Comparison of ENCODE assay signal across 1 cellular context in the genomic region with DNA sequence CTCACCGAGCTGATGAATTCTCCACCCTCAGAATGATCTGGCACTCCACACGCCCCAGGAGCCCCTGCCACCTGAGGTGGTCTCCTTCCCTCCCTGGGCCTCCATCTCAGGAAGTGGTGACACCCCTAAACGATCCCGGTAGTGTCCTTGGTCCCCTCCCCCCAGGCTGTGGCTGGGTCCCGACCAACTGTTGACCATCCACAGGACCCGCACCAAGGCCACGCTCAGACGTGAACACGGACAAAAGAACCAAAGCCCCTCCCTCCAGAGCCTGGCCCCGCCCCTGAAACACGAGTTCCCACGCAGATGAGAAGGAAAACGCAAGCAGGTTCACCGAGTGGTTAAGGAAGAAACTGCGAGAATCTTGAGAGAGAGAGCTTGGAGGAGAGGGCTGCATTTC.
TF ChIP-seq lines count a peak whose summit lies in the region.

No MANE protein-coding gene starts in this region.

TF ChIP-seq in WTC11, 78 proteins besides CTCF, POLR2A, EP300 and RAD21 (continued from another document):
- TF ChIP-seq, protein P1, sequence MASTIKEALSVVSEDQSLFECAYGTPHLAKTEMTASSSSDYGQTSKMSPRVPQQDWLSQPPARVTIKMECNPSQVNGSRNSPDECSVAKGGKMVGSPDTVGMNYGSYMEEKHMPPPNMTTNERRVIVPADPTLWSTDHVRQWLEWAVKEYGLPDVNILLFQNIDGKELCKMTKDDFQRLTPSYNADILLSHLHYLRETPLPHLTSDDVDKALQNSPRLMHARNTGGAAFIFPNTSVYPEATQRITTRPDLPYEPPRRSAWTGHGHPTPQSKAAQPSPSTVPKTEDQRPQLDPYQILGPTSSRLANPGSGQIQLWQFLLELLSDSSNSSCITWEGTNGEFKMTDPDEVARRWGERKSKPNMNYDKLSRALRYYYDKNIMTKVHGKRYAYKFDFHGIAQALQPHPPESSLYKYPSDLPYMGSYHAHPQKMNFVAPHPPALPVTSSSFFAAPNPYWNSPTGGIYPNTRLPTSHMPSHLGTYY (CRISPR knock-in tag; IDR thresholded peaks at IDR 0.05) = no peak
- TF ChIP-seq, protein P2, sequence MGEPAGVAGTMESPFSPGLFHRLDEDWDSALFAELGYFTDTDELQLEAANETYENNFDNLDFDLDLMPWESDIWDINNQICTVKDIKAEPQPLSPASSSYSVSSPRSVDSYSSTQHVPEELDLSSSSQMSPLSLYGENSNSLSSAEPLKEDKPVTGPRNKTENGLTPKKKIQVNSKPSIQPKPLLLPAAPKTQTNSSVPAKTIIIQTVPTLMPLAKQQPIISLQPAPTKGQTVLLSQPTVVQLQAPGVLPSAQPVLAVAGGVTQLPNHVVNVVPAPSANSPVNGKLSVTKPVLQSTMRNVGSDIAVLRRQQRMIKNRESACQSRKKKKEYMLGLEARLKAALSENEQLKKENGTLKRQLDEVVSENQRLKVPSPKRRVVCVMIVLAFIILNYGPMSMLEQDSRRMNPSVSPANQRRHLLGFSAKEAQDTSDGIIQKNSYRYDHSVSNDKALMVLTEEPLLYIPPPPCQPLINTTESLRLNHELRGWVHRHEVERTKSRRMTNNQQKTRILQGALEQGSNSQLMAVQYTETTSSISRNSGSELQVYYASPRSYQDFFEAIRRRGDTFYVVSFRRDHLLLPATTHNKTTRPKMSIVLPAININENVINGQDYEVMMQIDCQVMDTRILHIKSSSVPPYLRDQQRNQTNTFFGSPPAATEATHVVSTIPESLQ (CRISPR knock-in tag; IDR thresholded peaks at IDR 0.05) = no peak
- TF ChIP-seq IRF2 (CRISPR knock-in tag; IDR thresholded peaks at IDR 0.05; ENCODE audit: borderline replicate concordance, low read depth) (no peak), RELA (CRISPR knock-in tag; IDR thresholded peaks at IDR 0.05; ENCODE audit: borderline replicate concordance) (no peak)
- TF ChIP-seq, protein P3, sequence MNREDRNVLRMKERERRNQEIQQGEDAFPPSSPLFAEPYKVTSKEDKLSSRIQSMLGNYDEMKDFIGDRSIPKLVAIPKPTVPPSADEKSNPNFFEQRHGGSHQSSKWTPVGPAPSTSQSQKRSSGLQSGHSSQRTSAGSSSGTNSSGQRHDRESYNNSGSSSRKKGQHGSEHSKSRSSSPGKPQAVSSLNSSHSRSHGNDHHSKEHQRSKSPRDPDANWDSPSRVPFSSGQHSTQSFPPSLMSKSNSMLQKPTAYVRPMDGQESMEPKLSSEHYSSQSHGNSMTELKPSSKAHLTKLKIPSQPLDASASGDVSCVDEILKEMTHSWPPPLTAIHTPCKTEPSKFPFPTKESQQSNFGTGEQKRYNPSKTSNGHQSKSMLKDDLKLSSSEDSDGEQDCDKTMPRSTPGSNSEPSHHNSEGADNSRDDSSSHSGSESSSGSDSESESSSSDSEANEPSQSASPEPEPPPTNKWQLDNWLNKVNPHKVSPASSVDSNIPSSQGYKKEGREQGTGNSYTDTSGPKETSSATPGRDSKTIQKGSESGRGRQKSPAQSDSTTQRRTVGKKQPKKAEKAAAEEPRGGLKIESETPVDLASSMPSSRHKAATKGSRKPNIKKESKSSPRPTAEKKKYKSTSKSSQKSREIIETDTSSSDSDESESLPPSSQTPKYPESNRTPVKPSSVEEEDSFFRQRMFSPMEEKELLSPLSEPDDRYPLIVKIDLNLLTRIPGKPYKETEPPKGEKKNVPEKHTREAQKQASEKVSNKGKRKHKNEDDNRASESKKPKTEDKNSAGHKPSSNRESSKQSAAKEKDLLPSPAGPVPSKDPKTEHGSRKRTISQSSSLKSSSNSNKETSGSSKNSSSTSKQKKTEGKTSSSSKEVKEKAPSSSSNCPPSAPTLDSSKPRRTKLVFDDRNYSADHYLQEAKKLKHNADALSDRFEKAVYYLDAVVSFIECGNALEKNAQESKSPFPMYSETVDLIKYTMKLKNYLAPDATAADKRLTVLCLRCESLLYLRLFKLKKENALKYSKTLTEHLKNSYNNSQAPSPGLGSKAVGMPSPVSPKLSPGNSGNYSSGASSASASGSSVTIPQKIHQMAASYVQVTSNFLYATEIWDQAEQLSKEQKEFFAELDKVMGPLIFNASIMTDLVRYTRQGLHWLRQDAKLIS (CRISPR knock-in tag; IDR thresholded peaks at IDR 0.05; ENCODE audit: borderline replicate concordance) = no peak
- TF ChIP-seq, protein P4, sequence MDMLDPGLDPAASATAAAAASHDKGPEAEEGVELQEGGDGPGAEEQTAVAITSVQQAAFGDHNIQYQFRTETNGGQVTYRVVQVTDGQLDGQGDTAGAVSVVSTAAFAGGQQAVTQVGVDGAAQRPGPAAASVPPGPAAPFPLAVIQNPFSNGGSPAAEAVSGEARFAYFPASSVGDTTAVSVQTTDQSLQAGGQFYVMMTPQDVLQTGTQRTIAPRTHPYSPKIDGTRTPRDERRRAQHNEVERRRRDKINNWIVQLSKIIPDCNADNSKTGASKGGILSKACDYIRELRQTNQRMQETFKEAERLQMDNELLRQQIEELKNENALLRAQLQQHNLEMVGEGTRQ (CRISPR knock-in tag; IDR thresholded peaks at IDR 0.05) = no peak
TF ChIP-seq in WTC11: peak in this region for 0.
